In the genomic region with DNA sequence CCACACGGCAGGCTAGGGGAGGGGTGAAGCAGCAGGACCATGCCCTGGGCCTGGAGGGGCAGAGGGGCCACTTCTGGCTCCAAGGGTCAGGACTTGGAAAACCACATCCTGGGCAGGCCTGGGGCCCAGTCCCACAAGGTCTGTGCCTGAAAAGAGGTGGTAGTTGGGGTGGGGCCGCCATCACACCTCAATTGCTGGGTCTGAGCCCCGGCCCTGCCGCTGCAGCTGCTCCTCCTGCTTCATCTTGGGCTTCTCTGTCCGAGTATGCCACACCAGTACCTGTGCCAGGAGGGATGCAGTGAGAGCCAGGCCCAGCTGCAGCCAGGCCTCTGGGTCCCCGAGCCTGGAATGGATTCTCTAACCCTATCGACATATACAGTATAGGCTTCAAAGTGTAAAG, we compare ENCODE assay signal across 15 cellular contexts.
"Had no signal": no experiment of that assay in that cellular context is flagged by ENCODE, and none has a peak within 500 bp of the region (broad histone marks: within the 10 kb centered on the region; RNA-seq: fewer than 3 reads in every experiment).

No MANE protein-coding gene starts in this region.

- DNase-seq: activated CD4-positive, alpha-beta T cell treated with anti-CD3 and anti-CD28 coated beads, Interleukin-2, amount 50 U/mL, for 1 hour; activated CD4-positive, CD25-positive, alpha-beta regulatory T cell; activated naive CD4-positive, alpha-beta T cell treated with anti-CD3 and anti-CD28 coated beads, Interleukin-2, amount 50 U/mL, for 16 hours; activated T-cell treated with anti-CD3 and anti-CD28 coated beads for 4 hours; adrenal gland; mammary epithelial cell; mucosa of descending colon; naive thymus-derived CD8-positive, alpha-beta T cell; retina; stimulated activated CD4-positive, alpha-beta T cell treated with anti-CD3 and anti-CD28 coated beads, Interleukin-2, amount 100 ng/mL, for 48 hours; stimulated activated naive B cell treated with anti-CD40 and anti-IgM and Interleukin-4, amounts not matched to agents 10 μg/mL and 1 μg/mL and 100 μg/mL, for 72 hours had no signal

- H3K9me3 ChIP-seq: adrenal gland, mucosa of descending colon, tibial nerve had no signal

- H3K27me3 ChIP-seq: adrenal gland, cardiac muscle cell, tibial nerve had no signal

- H3K27me3 Mint-ChIP-seq: naive thymus-derived CD8-positive, alpha-beta T cell; stimulated activated naive B cell treated with anti-CD40 and anti-IgM and Interleukin-4, amounts not matched to agents 10 μg/mL and 1 μg/mL and 100 μg/mL, for 72 hours had no signal

- H3K4me3 Mint-ChIP-seq: stimulated activated naive B cell treated with anti-CD40 and anti-IgM and Interleukin-4, amounts not matched to agents 10 μg/mL and 1 μg/mL and 100 μg/mL, for 72 hours had no signal

- H3K9me3 Mint-ChIP-seq: naive thymus-derived CD8-positive, alpha-beta T cell; stimulated activated naive B cell treated with anti-CD40 and anti-IgM and Interleukin-4, amounts not matched to agents 10 μg/mL and 1 μg/mL and 100 μg/mL, for 72 hours had no signal

- H3K4me3 ChIP-seq: adrenal gland, cardiac muscle cell, mucosa of descending colon, SK-N-MC, tibial nerve had no signal

- H3K36me3 ChIP-seq: cardiac muscle cell had no signal

- H3K27ac ChIP-seq: adrenal gland, cardiac muscle cell had no signal

- ATAC-seq: esophagus mucosa; mucosa of descending colon; naive thymus-derived CD8-positive, alpha-beta T cell; stimulated activated naive B cell treated with anti-CD40 and anti-IgM and Interleukin-4, amounts not matched to agents 10 μg/mL and 1 μg/mL and 100 μg/mL, for 72 hours had no signal
